8 cellular contexts compared by ENCODE assay signal in genomic region chr5:149580808-149581191, GRCh38. TPM values are rescaled to one million over a fixed set of nuclear protein-coding genes. Genes with fewer than 3 reads are reported as not detected.
A peak's percentile ranks its signal among the peaks of the same experiment; 100 is the strongest.
DNase-seq lines count a peak whose midpoint lies in the region; ATAC-seq, FAIRE-seq and TF ChIP-seq lines count a peak whose summit lies in the region.

No MANE protein-coding gene starts in this region.

- H4K91ac ChIP-seq in IMR-90 (ENCODE audit: insufficient read depth, low read depth, low read length) = peak overlapping the region; percentile 39

- no peaks in the 10 kb centered on the region for H3K27me3 ChIP-seq in IMR-90 (ENCODE audit: control insufficient read depth, insufficient read depth, low read length)
- peaks cover 0 to 2% of the 10 kb centered on the region in 2 experiments; a peak in 2 of 4 replicates for H3K27me3 ChIP-seq in GM12878 (replicated peaks in 1 of 2; ENCODE audit: control insufficient read depth in 2 of 2, insufficient read depth in 2 of 2, low read length in 1 of 2)
- H3K27me3 ChIP-seq in layer of hippocampus (ENCODE audit: control insufficient read depth, insufficient read depth, low read length) = no peaks in the 10 kb centered on the region
- no peaks in the 10 kb centered on the region for H3K27me3 ChIP-seq in stomach smooth muscle (ENCODE audit: control insufficient read depth in 1 of 2, insufficient read depth in 2 of 2, low read length in 2 of 2)

- H3K23ac ChIP-seq in IMR-90 (ENCODE audit: low read depth, low read length) = peak overlapping the region; percentile 85

- H4K20me1 ChIP-seq in IMR-90 (ENCODE audit: insufficient read depth, low read length) = no peaks in the 10 kb centered on the region
- no peaks in the 10 kb centered on the region for H4K20me1 ChIP-seq in GM12878 (ENCODE audit: control insufficient read depth, insufficient read depth)

- peak overlapping the region; percentile 62 for H2BK120ac ChIP-seq in IMR-90 (ENCODE audit: low read depth, low read length)

- dilution Hi-C loops in IMR-90 (cut with HindIII; ENCODE audit: low sequenced_read_pairs, unreplicated experiment) = no loop called here

- RAD21 ChIA-PET in GM12878 (lab: Charles Lee; ENCODE audit: unreplicated experiment) = no interaction called here

- TF ChIP-seq CTCF in IMR-90 (conservative IDR thresholded peaks at IDR 0.05; ENCODE audit: low read depth, low read length) (no peak), GM12878 (IDR thresholded peaks at IDR 0.05 in 2 of 3, conservative IDR thresholded peaks at IDR 0.05 in 1 of 3; ENCODE audit: control insufficient read depth in 2 of 3, extremely low read depth in 1 of 3, insufficient read depth in 1 of 3, low read depth in 3 of 3, low read length in 3 of 3) (no peak)

- peak overlapping the region; percentile 42 for H4K5ac ChIP-seq in IMR-90 (ENCODE audit: low read depth, low read length)

- DNase-seq in IMR-90 = no peak
- no peak for DNase-seq in GM12878 (ENCODE audit: low read depth, low spot score)
- no peak for DNase-seq in GDM1 (lab: John Stamatoyannopoulos, UW)
- no peak for DNase-seq in NCI-H345 treated with DMSO at 0.1 percent for 48 hours (lab: John Stamatoyannopoulos, UW; ENCODE audit: unreplicated experiment)
- DNase-seq in NCI-H1417 treated with DMSO at 0.1 percent for 48 hours (lab: John Stamatoyannopoulos, UW) = no peak

- in situ Hi-C loops in IMR-90 (cut with MboI; ENCODE audit: low sequenced_read_pairs) = no loop called here
- in situ Hi-C loops in GM12878 (cut with MboI) = no loop called here

- SMC1A ChIA-PET in GM12878 (lab: Charles Lee; ENCODE audit: uncharacterized antibody, unreplicated experiment) = interaction anchor here (1.7 kb wide), 1 partner anchor 10 kb away, joined by 5 read pairs; no protein-coding TSS in a partner anchor

- H3K27ac ChIP-seq in IMR-90 (ENCODE audit: insufficient read depth, low read length) (no peak overlapping the region), GM12878 (ENCODE audit: control insufficient read depth, insufficient read depth) (no peak overlapping the region), layer of hippocampus (ENCODE audit: low read depth, low read length) (peak overlapping the region; percentile 93), stomach smooth muscle (ENCODE audit: low read length) (peak overlapping the region; percentile 94)

- H4K8ac ChIP-seq in IMR-90 (ENCODE audit: low read depth in 2 of 2, low read length in 2 of 2) = peak overlapping the region; percentile 9 to 79; a peak in 3 of 4 replicates

- H3K14ac ChIP-seq in IMR-90 (replicated peaks; ENCODE audit: low read depth, low read length) = peak overlapping the region; percentile 85

- H3K4ac ChIP-seq in IMR-90 (ENCODE audit: low read depth, low read length) = peak overlapping the region; percentile 75

- H2AFZ ChIP-seq in IMR-90 (replicated peaks; ENCODE audit: low read length, poor library complexity) = peak overlapping the region; percentile 92
- H2AFZ ChIP-seq in GM12878 (ENCODE audit: control insufficient read depth, low read depth, low read length) = peak overlapping the region; percentile 25; the same call in 1 of the 2 replicates

- H3K9me1 ChIP-seq in IMR-90 (ENCODE audit: insufficient read depth, low read length) = peaks cover 4% of the 10 kb centered on the region

- TF ChIP-seq POLR2A in IMR-90 (IDR thresholded peaks at IDR 0.05; ENCODE audit: low read depth, low read length) = no peak
- TF ChIP-seq POLR2A in GM12878 (IDR thresholded peaks at IDR 0.05; ENCODE audit: low read depth, low read length) = no peak

- intact Hi-C loops in IMR-90 (cut with micrococcal nuclease) = loop anchor here (5.0 kb wide), 1 partner anchor 37 kb away; no protein-coding TSS in a partner anchor
- intact Hi-C loops in GM12878 (cut with micrococcal nuclease; ENCODE audit: unreplicated experiment) = no loop called here

- CTCF ChIA-PET in IMR-90 (lab: Yijun Ruan, JAX) (no interaction called here), GM12878 (lab: Yijun Ruan, JAX) (interaction anchor here (1.5 to 8.2 kb wide), 2 partner anchors 11 to 37 kb away, joined by 3 to 31 read pairs; no protein-coding TSS in a partner anchor)

- WGBS in IMR-90 (ENCODE audit: extremely low coverage in 2 of 2, insufficient read length in 1 of 2), 2 experiments = 55% methylated on average over 5 of the region's 10 CpGs; no CpG with 5 or more reads in 1 of the 2 experiments
- WGBS in GM12878 (ENCODE audit: insufficient coverage, insufficient replicate concordance, low lambda C conversion rate, missing lambda C conversion rate) = 42% methylated on average over 10 of the region's 10 CpGs

- ATAC-seq in IMR-90 (ENCODE audit: low read depth) (peak; percentile 21), GM12878 (no peak), GM19035 (IDR thresholded peaks at IDR 0.05; ENCODE audit: unreplicated experiment) (no peak)

- no peaks in the 10 kb centered on the region for H3K79me2 ChIP-seq in GM12878 (ENCODE audit: control insufficient read depth, insufficient read depth, low read length)

- peak; percentile 73 for FAIRE-seq in GM12878 (lab: Jason Lieb, UNC)

- H3K9me3 ChIP-seq in IMR-90 (ENCODE audit: control insufficient read depth, insufficient read depth, low read length) = no peaks in the 10 kb centered on the region
- no peaks in the 10 kb centered on the region for H3K9me3 ChIP-seq in GM12878 (replicated peaks; ENCODE audit: control insufficient read depth, insufficient read depth, low read length)
- no peaks in the 10 kb centered on the region for H3K9me3 ChIP-seq in stomach smooth muscle (ENCODE audit: control insufficient read depth in 2 of 2, low read length in 2 of 2)

- H3K79me1 ChIP-seq in IMR-90 (ENCODE audit: low read depth in 1 of 2, low read length in 2 of 2) = no peaks in the 10 kb centered on the region; a peak in 1 of 4 replicates

- H3K56ac ChIP-seq in IMR-90 (ENCODE audit: extremely low read depth, insufficient read depth, low read length) = no peak overlapping the region

- TF ChIP-seq RAD21 in IMR-90 (IDR thresholded peaks at IDR 0.05; ENCODE audit: low read length) = no peak
- TF ChIP-seq RAD21 in GM12878 (IDR thresholded peaks at IDR 0.05; ENCODE audit: insufficient read depth, low read depth, low read length) = no peak

- H2BK5ac ChIP-seq in IMR-90 (ENCODE audit: low read depth, low read length, poor library complexity, severe bottlenecking) = no peak overlapping the region

- 0 out of 2 replicates have a peak overlapping the region, but pooled peaks have one; percentile 76 for H2BK20ac ChIP-seq in IMR-90 (ENCODE audit: low read depth, low read length)

- H2BK15ac ChIP-seq in IMR-90 (ENCODE audit: low read depth, low read length) = no peak overlapping the region; the same call in 2 of the 3 replicates

- H3K36me3 ChIP-seq in IMR-90 (ENCODE audit: control insufficient read depth, insufficient read depth, low read length) (no peaks in the 10 kb centered on the region), GM12878 (ENCODE audit: control insufficient read depth in 2 of 2, insufficient read depth in 2 of 2, low read length in 1 of 2) (no peaks in the 10 kb centered on the region), stomach smooth muscle (ENCODE audit: control insufficient read depth in 2 of 2, insufficient read depth in 2 of 2, low read length in 2 of 2) (no peaks in the 10 kb centered on the region)

- H3K4me3 ChIP-seq in IMR-90 (ENCODE audit: insufficient read depth, low read depth, low read length) (peak overlapping the region; percentile 39), GM12878 (no peak overlapping the region; the same call in 1 of the 2 replicates), stomach smooth muscle (ENCODE audit: low read length in 2 of 2) (peak overlapping the region; percentile 90 to 91)

- H3K18ac ChIP-seq in IMR-90 (ENCODE audit: low read depth, low read length) = peak overlapping the region; percentile 60

- peak overlapping the region; percentile 31 for H2AK9ac ChIP-seq in IMR-90 (replicated peaks; ENCODE audit: low read depth, low read length, poor library complexity)

- no peak for TF ChIP-seq EP300 in GM12878 (IDR thresholded peaks at IDR 0.05; ENCODE audit: borderline replicate concordance in 1 of 2, control insufficient read depth in 1 of 2, low read depth in 2 of 2, low read length in 2 of 2)

- BruUV-seq in IMR-90 (replicated peaks; lab: Mats Ljungman, UMichigan) (no TSS peak), GM12878 (replicated peaks; lab: Mats Ljungman, UMichigan) (no TSS peak)

- peak overlapping the region; percentile 89 for H2AK5ac ChIP-seq in IMR-90 (ENCODE audit: low read depth, low read length)

- H3K4me1 ChIP-seq in IMR-90 (ENCODE audit: control insufficient read depth, insufficient read depth, low read length) (peaks cover 8% of the 10 kb centered on the region), GM12878 (ENCODE audit: control insufficient read depth, insufficient read depth, low read length) (peaks cover 9% of the 10 kb centered on the region), stomach smooth muscle (ENCODE audit: control insufficient read depth, insufficient read depth, low read length) (peaks cover 30% of the 10 kb centered on the region)

- H3K4me2 ChIP-seq in IMR-90 (ENCODE audit: low read depth, low read length) (peak overlapping the region; percentile 50), GM12878 (ENCODE audit: control insufficient read depth, insufficient read depth) (peak overlapping the region; percentile 82)

- POLR2A ChIA-PET in IMR-90 (lab: Charles Lee; ENCODE audit: unreplicated experiment) = no interaction called here
- POLR2A ChIA-PET in GM12878 (lab: Charles Lee) = no interaction called here

- H3K9ac ChIP-seq in IMR-90 (ENCODE audit: low read depth, low read length) (peak overlapping the region; percentile 15; the same call in 1 of the 2 replicates), GM12878 (ENCODE audit: control insufficient read depth, insufficient read depth, low read length) (no peak overlapping the region), stomach smooth muscle (ENCODE audit: low read length in 2 of 2) (peak overlapping the region; percentile 65 to 91)

RNA-seq across cellular contexts. Expression of gene ARHGEF37, which starts 0.5 kb away (rescaled TPM):
- total RNA-seq in IMR-90 (2012; rRNA removed) = 0.28 and 0.54 TPM in 2 replicates
- polyA plus RNA-seq in IMR-90 (2012; rRNA removed) = 0.39 and 0.42 TPM in 2 replicates
- 0.15 and 0.37 TPM in 2 replicates for polyA plus RNA-seq in IMR-90 (2012; cell fraction: cytosol; rRNA removed)
- polyA plus RNA-seq in IMR-90 (2012; cell fraction: nucleus; rRNA removed; ENCODE audit: low replicate concordance) = 0.74 and 1.1 TPM in 2 replicates
- 0.17 and 0.32 TPM in 2 replicates for total RNA-seq in GM12878 (2013; cell fraction: nucleolus; rRNA removed)
- total RNA-seq in GM12878 (2014; rRNA removed) = 0.49 and 0.62 TPM in 2 replicates
- total RNA-seq in GM12878 (2014; rRNA removed; fragmentation: Illumina TruSeq; extraction: Trizol) = 0.85 and 0.97 TPM in 2 replicates
- total RNA-seq in GM12878 (2021) = 1.1 and 1.2 TPM in 2 replicates
- 0.05 TPM for polyA plus RNA-seq in GM12878 (2011; ENCODE audit: low read depth)
- 0.29 and 0.52 TPM in 2 replicates for polyA plus RNA-seq in GM12878 (2011; rRNA removed)
- 0.10 and 0.17 TPM in 2 replicates for polyA plus RNA-seq in GM12878 (2011; cell fraction: cytosol; rRNA removed)
- 0.36 and 0.44 TPM in 2 replicates for polyA plus RNA-seq in GM12878 (2011; cell fraction: nucleus; rRNA removed)
- polyA plus RNA-seq in GM12878 (2012) = 0.20 and 0.48 TPM in 2 replicates
- 0.60 and 0.65 TPM in 2 replicates for polyA plus RNA-seq in GM12878 (2014; fragmentation: Illumina TruSeq; extraction: Trizol)
- polyA plus RNA-seq in GM12878 (2014; fragmentation: Nextera tagmentation; extraction: Ambion mirVana) = under 1 TPM; 0.16 to 0.23 TPM
- 0.58 and 0.63 TPM in 2 replicates for polyA plus RNA-seq in GM12878 (2014; rRNA removed)
- polyA plus RNA-seq in GM12878 (2016; fragmentation: Nextera tagmentation; extraction: Ambion mirVana) = 1 to 10 TPM in 1 of 2 experiments, under 1 TPM in 1; 0.78 to 1.1 TPM
- 0.07 and 0.15 TPM in 2 replicates for polyA minus RNA-seq in GM12878 (2011; rRNA and poly(A)+ RNA removed)
- polyA minus RNA-seq in GM12878 (2011; cell fraction: cytosol; rRNA and poly(A)+ RNA removed) = not detected in 2 replicates
- 0.10 and 0.24 TPM in 2 replicates for polyA minus RNA-seq in GM12878 (2011; cell fraction: nucleus; rRNA and poly(A)+ RNA removed)

RNA-seq across cellular contexts. Expression of gene CSNK1A1, which starts 29.6 kb away (rescaled TPM):
- total RNA-seq in IMR-90 (2012; rRNA removed) = 419 and 573 TPM in 2 replicates
- 112 and 140 TPM in 2 replicates for polyA plus RNA-seq in IMR-90 (2012; rRNA removed)
- 64.4 and 68.9 TPM in 2 replicates for polyA plus RNA-seq in IMR-90 (2012; cell fraction: cytosol; rRNA removed)
- 56.7 and 85.2 TPM in 2 replicates for polyA plus RNA-seq in IMR-90 (2012; cell fraction: nucleus; rRNA removed; ENCODE audit: low replicate concordance)
- 312 and 318 TPM in 2 replicates for total RNA-seq in GM12878 (2013; cell fraction: nucleolus; rRNA removed)
- total RNA-seq in GM12878 (2014; rRNA removed) = 146 and 155 TPM in 2 replicates
- total RNA-seq in GM12878 (2014; rRNA removed; fragmentation: Illumina TruSeq; extraction: Trizol) = 126 and 134 TPM in 2 replicates
- 138 and 143 TPM in 2 replicates for total RNA-seq in GM12878 (2021)
- polyA plus RNA-seq in GM12878 (2011; ENCODE audit: low read depth) = 53.0 TPM
- 132 and 184 TPM in 2 replicates for polyA plus RNA-seq in GM12878 (2011; rRNA removed)
- 61.7 and 81.7 TPM in 2 replicates for polyA plus RNA-seq in GM12878 (2011; cell fraction: cytosol; rRNA removed)
- polyA plus RNA-seq in GM12878 (2011; cell fraction: nucleus; rRNA removed) = 69.8 and 72.5 TPM in 2 replicates
- polyA plus RNA-seq in GM12878 (2012) = 54.7 and 73.9 TPM in 2 replicates
- 107 and 127 TPM in 2 replicates for polyA plus RNA-seq in GM12878 (2014; fragmentation: Illumina TruSeq; extraction: Trizol)
- polyA plus RNA-seq in GM12878 (2014; fragmentation: Nextera tagmentation; extraction: Ambion mirVana) = 10 to 100 TPM; 53.3 to 62.0 TPM
- polyA plus RNA-seq in GM12878 (2014; rRNA removed) = 104 and 106 TPM in 2 replicates
- polyA plus RNA-seq in GM12878 (2016; fragmentation: Nextera tagmentation; extraction: Ambion mirVana) = 100 to 1,000 TPM; 134 to 147 TPM
- polyA minus RNA-seq in GM12878 (2011; rRNA and poly(A)+ RNA removed) = 169 and 189 TPM in 2 replicates
- 61.2 and 75.4 TPM in 2 replicates for polyA minus RNA-seq in GM12878 (2011; cell fraction: cytosol; rRNA and poly(A)+ RNA removed)
- 80.2 and 126 TPM in 2 replicates for polyA minus RNA-seq in GM12878 (2011; cell fraction: nucleus; rRNA and poly(A)+ RNA removed)

Comparison
In these comparisons a context has a peak if more than half of its experiments do, and no peak if none do; other contexts are left out.
1. H3K27ac ChIP-seq: peak in layer of hippocampus (single experiment) and stomach smooth muscle (single experiment); none in IMR-90 (single experiment) and GM12878 (single experiment).